Comparison of ENCODE assay signal across 1 cellular context in the genomic region with DNA sequence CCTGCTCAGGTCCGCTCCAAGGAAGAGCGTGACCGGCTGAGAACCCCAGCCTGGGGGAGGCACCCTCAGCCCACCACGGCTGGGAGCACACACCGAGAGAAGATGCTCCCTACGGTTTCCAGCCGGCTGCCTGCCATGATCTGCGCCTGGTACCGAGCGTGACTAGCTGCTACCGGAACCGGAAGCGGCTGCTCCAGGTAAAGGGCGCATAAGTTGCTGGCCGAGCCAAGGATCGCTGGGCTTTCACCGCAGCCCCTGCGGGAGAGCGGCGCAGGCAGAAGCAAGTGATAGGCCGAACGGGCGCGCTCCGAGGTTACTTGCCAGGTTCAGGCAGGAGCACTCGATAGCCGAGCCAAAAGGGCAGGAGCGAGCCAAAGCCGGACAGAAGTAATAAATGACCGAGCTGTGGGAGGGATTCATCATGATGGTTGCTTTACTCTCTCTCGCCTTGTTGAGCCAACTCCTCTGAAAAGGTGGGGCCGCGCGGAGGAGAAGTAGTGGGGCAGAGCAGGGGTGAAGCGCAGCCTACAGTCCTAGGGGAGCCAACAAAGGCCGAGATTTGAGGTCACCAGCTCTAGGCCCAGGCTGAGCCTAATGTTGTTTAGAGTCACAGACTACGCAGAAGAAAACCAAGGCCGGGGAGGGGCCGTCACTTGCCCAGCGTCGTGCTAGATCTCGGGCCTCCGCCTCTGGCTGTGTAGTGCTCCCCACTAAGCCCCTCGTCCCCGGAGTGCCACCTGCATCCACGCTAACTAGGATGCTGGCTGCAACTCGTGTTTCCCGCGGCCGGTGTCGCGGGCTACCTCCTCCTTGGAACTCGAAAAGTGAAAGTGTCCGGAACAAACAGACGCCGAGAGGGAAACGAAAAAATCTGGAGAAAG.
TF ChIP-seq lines count a peak whose summit lies in the region.

A gene (minus strand): TSS at position 171 of the 881 bp plus-strand sequence. CDS start 34 bp downstream, at position 137.

TF ChIP-seq in GM12878, 131 proteins besides CTCF, POLR2A, EP300 and RAD21 (continued from another document and continues in another):
- TF ChIP-seq, protein P1, sequence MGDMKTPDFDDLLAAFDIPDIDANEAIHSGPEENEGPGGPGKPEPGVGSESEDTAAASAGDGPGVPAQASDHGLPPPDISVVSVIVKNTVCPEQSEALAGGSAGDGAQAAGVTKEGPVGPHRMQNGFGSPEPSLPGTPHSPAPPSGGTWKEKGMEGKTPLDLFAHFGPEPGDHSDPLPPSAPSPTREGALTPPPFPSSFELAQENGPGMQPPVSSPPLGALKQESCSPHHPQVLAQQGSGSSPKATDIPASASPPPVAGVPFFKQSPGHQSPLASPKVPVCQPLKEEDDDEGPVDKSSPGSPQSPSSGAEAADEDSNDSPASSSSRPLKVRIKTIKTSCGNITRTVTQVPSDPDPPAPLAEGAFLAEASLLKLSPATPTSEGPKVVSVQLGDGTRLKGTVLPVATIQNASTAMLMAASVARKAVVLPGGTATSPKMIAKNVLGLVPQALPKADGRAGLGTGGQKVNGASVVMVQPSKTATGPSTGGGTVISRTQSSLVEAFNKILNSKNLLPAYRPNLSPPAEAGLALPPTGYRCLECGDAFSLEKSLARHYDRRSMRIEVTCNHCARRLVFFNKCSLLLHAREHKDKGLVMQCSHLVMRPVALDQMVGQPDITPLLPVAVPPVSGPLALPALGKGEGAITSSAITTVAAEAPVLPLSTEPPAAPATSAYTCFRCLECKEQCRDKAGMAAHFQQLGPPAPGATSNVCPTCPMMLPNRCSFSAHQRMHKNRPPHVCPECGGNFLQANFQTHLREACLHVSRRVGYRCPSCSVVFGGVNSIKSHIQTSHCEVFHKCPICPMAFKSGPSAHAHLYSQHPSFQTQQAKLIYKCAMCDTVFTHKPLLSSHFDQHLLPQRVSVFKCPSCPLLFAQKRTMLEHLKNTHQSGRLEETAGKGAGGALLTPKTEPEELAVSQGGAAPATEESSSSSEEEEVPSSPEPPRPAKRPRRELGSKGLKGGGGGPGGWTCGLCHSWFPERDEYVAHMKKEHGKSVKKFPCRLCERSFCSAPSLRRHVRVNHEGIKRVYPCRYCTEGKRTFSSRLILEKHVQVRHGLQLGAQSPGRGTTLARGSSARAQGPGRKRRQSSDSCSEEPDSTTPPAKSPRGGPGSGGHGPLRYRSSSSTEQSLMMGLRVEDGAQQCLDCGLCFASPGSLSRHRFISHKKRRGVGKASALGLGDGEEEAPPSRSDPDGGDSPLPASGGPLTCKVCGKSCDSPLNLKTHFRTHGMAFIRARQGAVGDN (IDR thresholded peaks at IDR 0.05) = peak; percentile 53; the same call in 1 of the 2 replicates
- TF ChIP-seq MTA3 (IDR thresholded peaks at IDR 0.05; ENCODE audit: borderline replicate concordance, low read length) = no peak
- TF ChIP-seq SMARCA5 (IDR thresholded peaks at IDR 0.05) = peak; percentile 52; the same call in 1 of the 2 replicates
- TF ChIP-seq LARP7 (IDR thresholded peaks at IDR 0.05) = 0 out of 2 replicates have a peak, but pooled peaks have one; percentile 28
- no peak for TF ChIP-seq YBX1 (IDR thresholded peaks at IDR 0.05)
- TF ChIP-seq PAX8 (IDR thresholded peaks at IDR 0.05) = no peak
- no peak for TF ChIP-seq ZNF384 (IDR thresholded peaks at IDR 0.05; ENCODE audit: borderline replicate concordance, low read depth, low read length)
- TF ChIP-seq WRNIP1 (IDR thresholded peaks at IDR 0.05; ENCODE audit: borderline replicate concordance, low read depth, low read length) = no peak
- TF ChIP-seq PAX5 (IDR thresholded peaks at IDR 0.05; ENCODE audit: borderline replicate concordance, low read depth, low read length) = peak; percentile 82; the same call in 1 of the 2 replicates
- peak; percentile 88 for TF ChIP-seq CBX5 (IDR thresholded peaks at IDR 0.05; ENCODE audit: low read depth)
- no peak for TF ChIP-seq CBX3 (IDR thresholded peaks at IDR 0.05; ENCODE audit: borderline replicate concordance, low read depth)
- TF ChIP-seq RBBP5 (conservative IDR thresholded peaks at IDR 0.05) = no peak
- peak; percentile 80 for TF ChIP-seq NR2F1 (conservative IDR thresholded peaks at IDR 0.05)
- TF ChIP-seq KLF5 (IDR thresholded peaks at IDR 0.05; ENCODE audit: partially characterized antibody) = peak; percentile 91
- TF ChIP-seq SMAD1 (IDR thresholded peaks at IDR 0.05; ENCODE audit: low read depth, partially characterized antibody) = peak; percentile 57
- TF ChIP-seq, protein P2, sequence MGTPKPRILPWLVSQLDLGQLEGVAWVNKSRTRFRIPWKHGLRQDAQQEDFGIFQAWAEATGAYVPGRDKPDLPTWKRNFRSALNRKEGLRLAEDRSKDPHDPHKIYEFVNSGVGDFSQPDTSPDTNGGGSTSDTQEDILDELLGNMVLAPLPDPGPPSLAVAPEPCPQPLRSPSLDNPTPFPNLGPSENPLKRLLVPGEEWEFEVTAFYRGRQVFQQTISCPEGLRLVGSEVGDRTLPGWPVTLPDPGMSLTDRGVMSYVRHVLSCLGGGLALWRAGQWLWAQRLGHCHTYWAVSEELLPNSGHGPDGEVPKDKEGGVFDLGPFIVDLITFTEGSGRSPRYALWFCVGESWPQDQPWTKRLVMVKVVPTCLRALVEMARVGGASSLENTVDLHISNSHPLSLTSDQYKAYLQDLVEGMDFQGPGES (IDR thresholded peaks at IDR 0.05) = peak; percentile 28; the same call in 1 of the 2 replicates
- TF ChIP-seq, protein P3, sequence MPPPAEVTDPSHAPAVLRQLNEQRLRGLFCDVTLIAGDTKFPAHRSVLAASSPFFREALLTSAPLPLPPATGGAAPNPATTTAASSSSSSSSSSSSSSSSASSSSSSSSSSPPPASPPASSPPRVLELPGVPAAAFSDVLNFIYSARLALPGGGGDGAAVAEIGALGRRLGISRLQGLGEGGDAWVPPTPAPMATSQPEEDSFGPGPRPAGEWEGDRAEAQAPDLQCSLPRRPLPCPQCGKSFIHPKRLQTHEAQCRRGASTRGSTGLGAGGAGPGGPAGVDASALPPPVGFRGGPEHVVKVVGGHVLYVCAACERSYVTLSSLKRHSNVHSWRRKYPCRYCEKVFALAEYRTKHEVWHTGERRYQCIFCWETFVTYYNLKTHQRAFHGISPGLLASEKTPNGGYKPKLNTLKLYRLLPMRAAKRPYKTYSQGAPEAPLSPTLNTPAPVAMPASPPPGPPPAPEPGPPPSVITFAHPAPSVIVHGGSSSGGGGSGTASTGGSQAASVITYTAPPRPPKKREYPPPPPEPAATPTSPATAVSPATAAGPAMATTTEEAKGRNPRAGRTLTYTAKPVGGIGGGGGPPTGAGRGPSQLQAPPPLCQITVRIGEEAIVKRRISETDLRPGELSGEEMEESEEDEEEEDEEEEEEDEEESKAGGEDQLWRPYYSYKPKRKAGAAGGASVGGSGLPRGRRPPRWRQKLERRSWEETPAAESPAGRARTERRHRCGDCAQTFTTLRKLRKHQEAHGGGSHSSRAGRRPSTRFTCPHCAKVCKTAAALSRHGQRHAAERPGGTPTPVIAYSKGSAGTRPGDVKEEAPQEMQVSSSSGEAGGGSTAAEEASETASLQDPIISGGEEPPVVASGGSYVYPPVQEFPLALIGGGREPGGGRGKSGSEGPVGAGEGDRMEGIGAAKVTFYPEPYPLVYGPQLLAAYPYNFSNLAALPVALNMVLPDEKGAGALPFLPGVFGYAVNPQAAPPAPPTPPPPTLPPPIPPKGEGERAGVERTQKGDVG (CRISPR knock-in tag; IDR thresholded peaks at IDR 0.05) = no peak
- TF ChIP-seq, protein P4, sequence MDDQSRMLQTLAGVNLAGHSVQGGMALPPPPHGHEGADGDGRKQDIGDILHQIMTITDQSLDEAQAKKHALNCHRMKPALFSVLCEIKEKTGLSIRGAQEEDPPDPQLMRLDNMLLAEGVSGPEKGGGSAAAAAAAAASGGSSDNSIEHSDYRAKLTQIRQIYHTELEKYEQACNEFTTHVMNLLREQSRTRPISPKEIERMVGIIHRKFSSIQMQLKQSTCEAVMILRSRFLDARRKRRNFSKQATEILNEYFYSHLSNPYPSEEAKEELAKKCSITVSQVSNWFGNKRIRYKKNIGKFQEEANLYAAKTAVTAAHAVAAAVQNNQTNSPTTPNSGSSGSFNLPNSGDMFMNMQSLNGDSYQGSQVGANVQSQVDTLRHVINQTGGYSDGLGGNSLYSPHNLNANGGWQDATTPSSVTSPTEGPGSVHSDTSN (IDR thresholded peaks at IDR 0.05; ENCODE audit: insufficient replicate concordance, low read depth, low read length) = peak; percentile 2
- TF ChIP-seq ZNF217 (IDR thresholded peaks at IDR 0.05) = no peak
- peak; percentile 98 for TF ChIP-seq GABPA (IDR thresholded peaks at IDR 0.05; ENCODE audit: low read depth)
- peak; percentile 67 for TF ChIP-seq SREBF2 (IDR thresholded peaks at IDR 0.05; ENCODE audit: low read length)
- no peak for TF ChIP-seq STAT3 (IDR thresholded peaks at IDR 0.05; ENCODE audit: low read depth, low read length)
- 0 out of 2 replicates have a peak, but pooled peaks have one; percentile 28 for TF ChIP-seq BCL11A (IDR thresholded peaks at IDR 0.05; ENCODE audit: low read depth, low read length)
- TF ChIP-seq, protein P5, sequence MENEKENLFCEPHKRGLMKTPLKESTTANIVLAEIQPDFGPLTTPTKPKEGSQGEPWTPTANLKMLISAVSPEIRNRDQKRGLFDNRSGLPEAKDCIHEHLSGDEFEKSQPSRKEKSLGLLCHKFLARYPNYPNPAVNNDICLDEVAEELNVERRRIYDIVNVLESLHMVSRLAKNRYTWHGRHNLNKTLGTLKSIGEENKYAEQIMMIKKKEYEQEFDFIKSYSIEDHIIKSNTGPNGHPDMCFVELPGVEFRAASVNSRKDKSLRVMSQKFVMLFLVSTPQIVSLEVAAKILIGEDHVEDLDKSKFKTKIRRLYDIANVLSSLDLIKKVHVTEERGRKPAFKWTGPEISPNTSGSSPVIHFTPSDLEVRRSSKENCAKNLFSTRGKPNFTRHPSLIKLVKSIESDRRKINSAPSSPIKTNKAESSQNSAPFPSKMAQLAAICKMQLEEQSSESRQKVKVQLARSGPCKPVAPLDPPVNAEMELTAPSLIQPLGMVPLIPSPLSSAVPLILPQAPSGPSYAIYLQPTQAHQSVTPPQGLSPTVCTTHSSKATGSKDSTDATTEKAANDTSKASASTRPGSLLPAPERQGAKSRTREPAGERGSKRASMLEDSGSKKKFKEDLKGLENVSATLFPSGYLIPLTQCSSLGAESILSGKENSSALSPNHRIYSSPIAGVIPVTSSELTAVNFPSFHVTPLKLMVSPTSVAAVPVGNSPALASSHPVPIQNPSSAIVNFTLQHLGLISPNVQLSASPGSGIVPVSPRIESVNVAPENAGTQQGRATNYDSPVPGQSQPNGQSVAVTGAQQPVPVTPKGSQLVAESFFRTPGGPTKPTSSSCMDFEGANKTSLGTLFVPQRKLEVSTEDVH (IDR thresholded peaks at IDR 0.05; ENCODE audit: low read depth, partially characterized antibody) = peak; percentile 85
- TF ChIP-seq, protein P6, sequence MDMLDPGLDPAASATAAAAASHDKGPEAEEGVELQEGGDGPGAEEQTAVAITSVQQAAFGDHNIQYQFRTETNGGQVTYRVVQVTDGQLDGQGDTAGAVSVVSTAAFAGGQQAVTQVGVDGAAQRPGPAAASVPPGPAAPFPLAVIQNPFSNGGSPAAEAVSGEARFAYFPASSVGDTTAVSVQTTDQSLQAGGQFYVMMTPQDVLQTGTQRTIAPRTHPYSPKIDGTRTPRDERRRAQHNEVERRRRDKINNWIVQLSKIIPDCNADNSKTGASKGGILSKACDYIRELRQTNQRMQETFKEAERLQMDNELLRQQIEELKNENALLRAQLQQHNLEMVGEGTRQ (IDR thresholded peaks at IDR 0.05; ENCODE audit: borderline replicate concordance, low read depth, low read length) = no peak
- TF ChIP-seq SRF (IDR thresholded peaks at IDR 0.05; ENCODE audit: low read depth in 2 of 2, low read length in 2 of 2) = peak; percentile 97 to 99
- no peak for TF ChIP-seq CEBPB (IDR thresholded peaks at IDR 0.05; ENCODE audit: borderline replicate concordance in 1 of 2, low read depth in 2 of 2, low read length in 2 of 2)
- no peak for TF ChIP-seq EED (IDR thresholded peaks at IDR 0.05; ENCODE audit: low read depth)
- TF ChIP-seq, protein P7, sequence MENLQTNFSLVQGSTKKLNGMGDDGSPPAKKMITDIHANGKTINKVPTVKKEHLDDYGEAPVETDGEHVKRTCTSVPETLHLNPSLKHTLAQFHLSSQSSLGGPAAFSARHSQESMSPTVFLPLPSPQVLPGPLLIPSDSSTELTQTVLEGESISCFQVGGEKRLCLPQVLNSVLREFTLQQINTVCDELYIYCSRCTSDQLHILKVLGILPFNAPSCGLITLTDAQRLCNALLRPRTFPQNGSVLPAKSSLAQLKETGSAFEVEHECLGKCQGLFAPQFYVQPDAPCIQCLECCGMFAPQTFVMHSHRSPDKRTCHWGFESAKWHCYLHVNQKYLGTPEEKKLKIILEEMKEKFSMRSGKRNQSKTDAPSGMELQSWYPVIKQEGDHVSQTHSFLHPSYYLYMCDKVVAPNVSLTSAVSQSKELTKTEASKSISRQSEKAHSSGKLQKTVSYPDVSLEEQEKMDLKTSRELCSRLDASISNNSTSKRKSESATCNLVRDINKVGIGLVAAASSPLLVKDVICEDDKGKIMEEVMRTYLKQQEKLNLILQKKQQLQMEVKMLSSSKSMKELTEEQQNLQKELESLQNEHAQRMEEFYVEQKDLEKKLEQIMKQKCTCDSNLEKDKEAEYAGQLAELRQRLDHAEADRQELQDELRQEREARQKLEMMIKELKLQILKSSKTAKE (IDR thresholded peaks at IDR 0.05; ENCODE audit: low read depth, poor library complexity, severe bottlenecking) = peak; percentile 99
- peak; percentile 96 for TF ChIP-seq YY1 (IDR thresholded peaks at IDR 0.05; ENCODE audit: low read depth, low read length)
- 0 out of 2 replicates have a peak, but pooled peaks have one; percentile 58 for TF ChIP-seq GATAD2B (conservative IDR thresholded peaks at IDR 0.05; ENCODE audit: low read depth)
- TF ChIP-seq ZNF24 (IDR thresholded peaks at IDR 0.05) = no peak
- TF ChIP-seq PML (IDR thresholded peaks at IDR 0.05; ENCODE audit: low read length) = peak; percentile 66; the same call in 1 of the 2 replicates
- TF ChIP-seq, protein P8, sequence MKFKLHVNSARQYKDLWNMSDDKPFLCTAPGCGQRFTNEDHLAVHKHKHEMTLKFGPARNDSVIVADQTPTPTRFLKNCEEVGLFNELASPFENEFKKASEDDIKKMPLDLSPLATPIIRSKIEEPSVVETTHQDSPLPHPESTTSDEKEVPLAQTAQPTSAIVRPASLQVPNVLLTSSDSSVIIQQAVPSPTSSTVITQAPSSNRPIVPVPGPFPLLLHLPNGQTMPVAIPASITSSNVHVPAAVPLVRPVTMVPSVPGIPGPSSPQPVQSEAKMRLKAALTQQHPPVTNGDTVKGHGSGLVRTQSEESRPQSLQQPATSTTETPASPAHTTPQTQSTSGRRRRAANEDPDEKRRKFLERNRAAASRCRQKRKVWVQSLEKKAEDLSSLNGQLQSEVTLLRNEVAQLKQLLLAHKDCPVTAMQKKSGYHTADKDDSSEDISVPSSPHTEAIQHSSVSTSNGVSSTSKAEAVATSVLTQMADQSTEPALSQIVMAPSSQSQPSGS (IDR thresholded peaks at IDR 0.05; ENCODE audit: low read length) = no peak
- no peak for TF ChIP-seq CHD1 (IDR thresholded peaks at IDR 0.05; ENCODE audit: low read depth, low read length)
- TF ChIP-seq POU2F2 (IDR thresholded peaks at IDR 0.05; ENCODE audit: borderline replicate concordance, low read depth, low read length) = peak; percentile 78
- peak; percentile 56 for TF ChIP-seq MEF2B (IDR thresholded peaks at IDR 0.05; ENCODE audit: partially characterized antibody, poor library complexity, severe bottlenecking)
- TF ChIP-seq CBFB (IDR thresholded peaks at IDR 0.05; ENCODE audit: low read depth) = peak; percentile 96
